ENCODE assay signal across 1 cellular context in genomic region chr9:137150485-137151060, GRCh38.
TF ChIP-seq lines count a peak whose summit lies in the region.

No MANE protein-coding gene starts in this region.

TF ChIP-seq in HepG2, 621 proteins besides CTCF, POLR2A, EP300 and RAD21:
- TF ChIP-seq SAP130 (CRISPR knock-in tag; IDR thresholded peaks at IDR 0.05; ENCODE audit: low read depth) (0 out of 2 replicates have a peak, but pooled peaks have one; percentile 5), SP1 (IDR thresholded peaks at IDR 0.05) (peak; percentile 53; the same call in 1 of the 2 replicates), SP1 (CRISPR knock-in tag; IDR thresholded peaks at IDR 0.05) (no peak), E2F1 (CRISPR knock-in tag; IDR thresholded peaks at IDR 0.05) (0 out of 2 replicates have a peak, but pooled peaks have one; percentile 36), ZBTB38 (CRISPR knock-in tag; IDR thresholded peaks at IDR 0.05) (no peak), PCBP1 (IDR thresholded peaks at IDR 0.05; ENCODE audit: borderline replicate concordance, low read depth, low read length) (peak; percentile 67; the same call in 1 of the 2 replicates), SNRNP70 (IDR thresholded peaks at IDR 0.05; ENCODE audit: low read depth, low read length) (no peak), MAZ (IDR thresholded peaks at IDR 0.05; ENCODE audit: borderline replicate concordance, low read depth, low read length) (0 out of 2 replicates have a peak, but pooled peaks have one; percentile 1), MAZ (CRISPR knock-in tag; IDR thresholded peaks at IDR 0.05; ENCODE audit: low read depth) (no peak), MYNN (CRISPR knock-in tag; IDR thresholded peaks at IDR 0.05; ENCODE audit: low read depth) (no peak), HOMEZ (CRISPR knock-in tag; IDR thresholded peaks at IDR 0.05; ENCODE audit: low read depth) (no peak)
- TF ChIP-seq, protein P1, sequence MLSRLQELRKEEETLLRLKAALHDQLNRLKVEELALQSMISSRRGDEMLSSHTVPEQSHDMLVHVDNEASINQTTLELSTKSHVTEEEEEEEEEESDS (CRISPR knock-in tag; IDR thresholded peaks at IDR 0.05; ENCODE audit: borderline replicate concordance): no peak
- TF ChIP-seq, protein P2, sequence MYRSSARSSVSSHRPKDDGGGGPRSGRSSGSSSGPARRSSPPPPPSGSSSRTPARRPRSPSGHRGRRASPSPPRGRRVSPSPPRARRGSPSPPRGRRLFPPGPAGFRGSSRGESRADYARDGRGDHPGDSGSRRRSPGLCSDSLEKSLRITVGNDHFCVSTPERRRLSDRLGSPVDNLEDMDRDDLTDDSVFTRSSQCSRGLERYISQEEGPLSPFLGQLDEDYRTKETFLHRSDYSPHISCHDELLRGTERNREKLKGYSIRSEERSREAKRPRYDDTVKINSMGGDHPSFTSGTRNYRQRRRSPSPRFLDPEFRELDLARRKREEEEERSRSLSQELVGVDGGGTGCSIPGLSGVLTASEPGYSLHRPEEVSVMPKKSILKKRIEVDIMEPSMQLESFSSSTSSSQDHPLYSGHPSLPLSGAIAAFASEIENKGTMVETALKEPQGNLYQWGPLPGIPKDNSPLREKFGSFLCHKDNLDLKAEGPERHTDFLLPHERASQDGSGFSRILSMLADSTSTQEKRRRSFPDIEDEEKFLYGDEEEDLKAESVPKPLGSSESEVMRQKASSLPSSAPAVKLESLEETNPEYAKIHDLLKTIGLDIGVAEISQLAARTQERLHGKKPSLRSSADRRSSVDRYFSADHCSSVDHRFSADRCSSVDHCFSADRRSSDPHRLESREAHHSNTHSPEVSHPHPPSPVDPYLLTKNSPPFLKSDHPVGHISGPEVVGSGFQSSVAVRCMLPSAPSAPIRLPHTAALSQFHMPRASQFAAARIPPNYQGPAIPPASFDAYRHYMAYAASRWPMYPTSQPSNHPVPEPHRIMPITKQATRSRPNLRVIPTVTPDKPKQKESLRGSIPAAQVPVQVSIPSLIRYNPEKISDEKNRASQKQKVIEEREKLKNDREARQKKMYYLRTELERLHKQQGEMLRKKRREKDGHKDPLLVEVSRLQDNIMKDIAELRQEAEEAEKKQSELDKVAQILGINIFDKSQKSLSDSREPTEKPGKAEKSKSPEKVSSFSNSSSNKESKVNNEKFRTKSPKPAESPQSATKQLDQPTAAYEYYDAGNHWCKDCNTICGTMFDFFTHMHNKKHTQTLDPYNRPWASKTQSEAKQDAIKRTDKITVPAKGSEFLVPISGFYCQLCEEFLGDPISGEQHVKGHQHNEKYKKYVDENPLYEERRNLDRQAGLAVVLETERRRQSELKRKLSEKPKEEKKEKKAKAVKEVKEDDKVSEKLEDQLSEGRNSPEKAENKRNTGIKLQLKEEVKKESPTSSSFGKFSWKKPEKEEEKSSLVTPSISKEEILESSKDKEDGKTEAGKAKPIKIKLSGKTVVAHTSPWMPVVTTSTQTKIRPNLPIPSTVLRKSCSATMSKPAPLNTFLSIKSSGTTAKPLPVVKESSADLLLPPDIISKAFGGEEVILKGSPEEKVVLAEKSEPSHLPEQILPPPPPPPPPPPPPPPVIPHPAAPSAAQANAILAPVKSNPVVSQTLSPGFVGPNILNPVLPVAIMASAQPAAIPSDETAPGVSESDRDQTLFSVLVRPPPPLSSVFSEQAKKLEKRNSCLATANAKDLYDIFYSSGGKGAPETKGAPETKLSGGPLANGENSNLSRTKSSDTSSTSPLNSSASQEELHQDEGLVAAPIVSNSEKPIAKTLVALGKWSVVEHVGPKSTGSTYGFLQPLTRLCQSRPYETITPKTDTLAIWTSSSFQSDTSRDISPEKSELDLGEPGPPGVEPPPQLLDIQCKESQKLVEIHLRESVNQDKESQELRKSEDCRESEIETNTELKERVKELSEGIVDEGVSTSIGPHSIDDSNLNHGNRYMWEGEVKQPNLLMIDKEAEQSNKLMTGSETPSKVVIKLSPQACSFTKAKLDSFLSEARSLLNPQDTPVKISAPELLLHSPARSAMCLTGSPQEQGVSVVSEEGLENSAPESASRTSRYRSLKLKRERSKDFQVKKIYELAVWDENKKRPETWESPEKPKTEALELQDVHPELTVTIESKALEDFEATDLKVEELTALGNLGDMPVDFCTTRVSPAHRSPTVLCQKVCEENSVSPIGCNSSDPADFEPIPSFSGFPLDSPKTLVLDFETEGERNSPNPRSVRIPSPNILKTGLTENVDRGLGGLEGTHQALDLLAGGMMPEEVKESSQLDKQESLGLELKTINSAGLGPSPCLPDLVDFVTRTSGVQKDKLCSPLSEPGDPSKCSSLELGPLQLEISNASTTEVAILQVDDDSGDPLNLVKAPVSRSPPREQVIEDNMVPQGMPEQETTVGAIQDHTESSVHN (CRISPR knock-in tag; IDR thresholded peaks at IDR 0.05): no peak
- TF ChIP-seq, protein P3, sequence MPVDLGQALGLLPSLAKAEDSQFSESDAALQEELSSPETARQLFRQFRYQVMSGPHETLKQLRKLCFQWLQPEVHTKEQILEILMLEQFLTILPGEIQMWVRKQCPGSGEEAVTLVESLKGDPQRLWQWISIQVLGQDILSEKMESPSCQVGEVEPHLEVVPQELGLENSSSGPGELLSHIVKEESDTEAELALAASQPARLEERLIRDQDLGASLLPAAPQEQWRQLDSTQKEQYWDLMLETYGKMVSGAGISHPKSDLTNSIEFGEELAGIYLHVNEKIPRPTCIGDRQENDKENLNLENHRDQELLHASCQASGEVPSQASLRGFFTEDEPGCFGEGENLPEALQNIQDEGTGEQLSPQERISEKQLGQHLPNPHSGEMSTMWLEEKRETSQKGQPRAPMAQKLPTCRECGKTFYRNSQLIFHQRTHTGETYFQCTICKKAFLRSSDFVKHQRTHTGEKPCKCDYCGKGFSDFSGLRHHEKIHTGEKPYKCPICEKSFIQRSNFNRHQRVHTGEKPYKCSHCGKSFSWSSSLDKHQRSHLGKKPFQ (CRISPR knock-in tag; IDR thresholded peaks at IDR 0.05; ENCODE audit: insufficient replicate concordance): no peak
TF ChIP-seq in HepG2: peak in this region for 5.
